In genomic region chr1:192477630-192478029, GRCh38 we compare ENCODE assay signal across 9 cellular contexts.
A peak's percentile ranks its signal among the peaks of the same experiment; 100 is the strongest.
DNase-seq lines count a peak whose midpoint lies in the region; ATAC-seq, FAIRE-seq and TF ChIP-seq lines count a peak whose summit lies in the region.
"Had no signal": no experiment of that assay in that cellular context is flagged by ENCODE, and none has a peak within 500 bp of the region (broad histone marks: within the 10 kb centered on the region; RNA-seq: fewer than 3 reads in every experiment).

No MANE protein-coding gene starts in this region.

- H3K4me3 ChIP-seq in bronchial epithelial cell (ENCODE audit: low read depth, low read length): no peak overlapping the region
- H3K4me3 ChIP-seq: gastrocnemius medialis had no signal

- H3K27me3 ChIP-seq in bronchial epithelial cell (ENCODE audit: control insufficient read depth, insufficient read depth, low read length): peaks cover 1% of the 10 kb centered on the region
- H3K27me3 ChIP-seq: gastrocnemius medialis had no signal

- H3K36me3 ChIP-seq in bronchial epithelial cell (ENCODE audit: control insufficient read depth, insufficient read depth, low read length): no peaks in the 10 kb centered on the region
- H3K36me3 ChIP-seq: gastrocnemius medialis had no signal

- H3K27ac Mint-ChIP-seq in natural killer cell: no peak overlapping the region
- no peak overlapping the region for H3K27ac Mint-ChIP-seq in natural killer cell treated with Interleukin-12 subunit alpha and Interleukin-12 subunit beta and Interleukin-15 and Interleukin-18, amount 100 ng/mL, for 72 hours

- no peaks in the 10 kb centered on the region for H3K9me3 Mint-ChIP-seq in natural killer cell
- no peaks in the 10 kb centered on the region for H3K9me3 Mint-ChIP-seq in natural killer cell treated with Interleukin-12 subunit alpha and Interleukin-12 subunit beta and Interleukin-15 and Interleukin-18, amount 100 ng/mL, for 72 hours

- H3K4me3 Mint-ChIP-seq in natural killer cell: no peak overlapping the region
- no peak overlapping the region for H3K4me3 Mint-ChIP-seq in natural killer cell treated with Interleukin-12 subunit alpha and Interleukin-12 subunit beta and Interleukin-15 and Interleukin-18, amount 100 ng/mL, for 72 hours

- TF ChIP-seq CTCF in natural killer cell (IDR thresholded peaks at IDR 0.05) (peak; percentile 61), bronchial epithelial cell (IDR thresholded peaks at IDR 0.05; ENCODE audit: insufficient read depth, low read length, severe bottlenecking) (peak; percentile 18)

- intact Hi-C loops in natural killer cell (cut with micrococcal nuclease): loop anchor here (1.0 to 5.0 kb wide), 3 partner anchors 40 to 330 kb away; partner anchors contain the start of gene RGS2

- peak in 2 of 3 donors; percentile 70 to 74 for ATAC-seq in natural killer cell
- ATAC-seq in natural killer cell treated with Interleukin-12 subunit alpha and Interleukin-12 subunit beta and Interleukin-15 and Interleukin-18, amount 100 ng/mL, for 72 hours: no peak
- peak; percentile 57 for ATAC-seq in HG02642 (IDR thresholded peaks at IDR 0.05; ENCODE audit: poor library complexity, unreplicated experiment)
- ATAC-seq in HG03469 (IDR thresholded peaks at IDR 0.05; ENCODE audit: unreplicated experiment): no peak

- DNase-seq in natural killer cell: no peak
- no peak for DNase-seq in natural killer cell treated with Interleukin-12 subunit alpha and Interleukin-12 subunit beta and Interleukin-15 and Interleukin-18, amount 100 ng/mL, for 72 hours (ENCODE audit: low spot score)
- DNase-seq in NCI-H446 (lab: John Stamatoyannopoulos, UW): peak; percentile 19 to 70
- peak; percentile 47 for DNase-seq in bronchial epithelial cell (ENCODE audit: low read depth)
- DNase-seq in medulla oblongata (ENCODE audit: extremely low spot score): peak; percentile 62
- no peak for DNase-seq in activated T-cell treated with anti-CD3 and anti-CD28 coated beads, Interleukin-2, amount 50 U/mL, for 1 hour
- DNase-seq: gastrocnemius medialis had no signal

- no peaks in the 10 kb centered on the region for H3K4me1 Mint-ChIP-seq in natural killer cell
- H3K4me1 Mint-ChIP-seq in natural killer cell treated with Interleukin-12 subunit alpha and Interleukin-12 subunit beta and Interleukin-15 and Interleukin-18, amount 100 ng/mL, for 72 hours (ENCODE audit: low read depth in 2 of 2): peaks cover 0 to 6% of the 10 kb centered on the region in 2 donors

- H3K36me3 Mint-ChIP-seq in natural killer cell: no peaks in the 10 kb centered on the region
- no peaks in the 10 kb centered on the region for H3K36me3 Mint-ChIP-seq in natural killer cell treated with Interleukin-12 subunit alpha and Interleukin-12 subunit beta and Interleukin-15 and Interleukin-18, amount 100 ng/mL, for 72 hours

- FAIRE-seq in bronchial epithelial cell (lab: Jason Lieb, UNC): no peak

- no peaks in the 10 kb centered on the region for H3K27me3 Mint-ChIP-seq in natural killer cell (ENCODE audit: low read depth in 2 of 2)
- peaks cover 0 to 2% of the 10 kb centered on the region in 2 donors for H3K27me3 Mint-ChIP-seq in natural killer cell treated with Interleukin-12 subunit alpha and Interleukin-12 subunit beta and Interleukin-15 and Interleukin-18, amount 100 ng/mL, for 72 hours

Comparison
In these comparisons a context has a peak if more than half of its experiments do, and no peak if none do; other contexts are left out.
1. ATAC-seq: peak in natural killer cell (2 of 3) and HG02642 (single experiment); none in natural killer cell treated with Interleukin-12 subunit alpha and Interleukin-12 subunit beta and Interleukin-15 and Interleukin-18, amount 100 ng/mL, for 72 hours (0 of 2) and HG03469 (single experiment).
2. DNase-seq: peak in NCI-H446 (2 of 2), bronchial epithelial cell (single experiment) and medulla oblongata (single experiment); none in natural killer cell (single experiment), natural killer cell treated with Interleukin-12 subunit alpha and Interleukin-12 subunit beta and Interleukin-15 and Interleukin-18, amount 100 ng/mL, for 72 hours (single experiment) and activated T-cell treated with anti-CD3 and anti-CD28 coated beads, Interleukin-2, amount 50 U/mL, for 1 hour (single experiment).